Comparison of ENCODE assay signal across 20 cellular contexts in the genomic region with DNA sequence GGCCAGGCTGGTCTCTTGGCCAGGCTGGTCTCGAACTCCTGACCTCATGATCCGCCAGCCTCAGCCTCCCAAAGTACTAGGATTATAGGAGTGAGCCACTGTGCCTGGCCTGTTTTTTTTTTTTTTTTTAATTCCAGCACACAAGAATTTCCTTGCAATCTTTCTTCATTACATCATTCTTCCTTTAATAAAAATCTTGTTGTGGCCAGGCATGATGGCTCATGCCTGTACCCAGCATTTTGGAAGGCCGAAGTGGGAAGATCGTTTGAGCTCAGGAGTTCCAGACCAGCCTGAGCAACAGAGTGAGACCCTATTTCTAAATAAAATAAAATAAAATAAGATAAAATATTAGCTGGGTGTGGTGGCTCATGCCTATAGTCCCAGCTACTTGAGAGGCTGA. TPM values are rescaled to one million over a fixed set of nuclear protein-coding genes. Genes with fewer than 3 reads are reported as not detected.
DNase-seq lines count a peak whose midpoint lies in the region; ATAC-seq, FAIRE-seq and TF ChIP-seq lines count a peak whose summit lies in the region.
"Had no signal": no experiment of that assay in that cellular context is flagged by ENCODE, and none has a peak within 500 bp of the region (broad histone marks: within the 10 kb centered on the region; RNA-seq: fewer than 3 reads in every experiment).

No MANE protein-coding gene starts in this region.

- H3K4me3 ChIP-seq in epithelial cell of esophagus (ENCODE audit: low read length) = no peak overlapping the region
- H3K4me3 ChIP-seq in tibial artery = no peak overlapping the region
- H3K4me3 ChIP-seq: A549, GM12878, Peyer's patch had no signal

- FAIRE-seq in frontal cortex (lab: Jason Lieb, UNC) = no peak
- FAIRE-seq: A549, GM12878 had no signal

- intact Hi-C loops in tibial artery (cut with DNase I; ENCODE audit: low total_unique reads) = no loop called here

- no peak for TF ChIP-seq CTCF in epithelial cell of esophagus (IDR thresholded peaks at IDR 0.05; ENCODE audit: insufficient read depth, low read depth, low read length, missing control alignments)
- no peak for TF ChIP-seq CTCF in tibial artery (IDR thresholded peaks at IDR 0.05)

- no peaks in the 10 kb centered on the region for H3K4me1 ChIP-seq in tibial artery
- H3K4me1 ChIP-seq: A549, Peyer's patch had no signal

- no peak overlapping the region for H3K27ac ChIP-seq in tibial artery
- H3K27ac ChIP-seq: A549, Peyer's patch had no signal

- H3K9me3 ChIP-seq in tibial artery = no peaks in the 10 kb centered on the region
- H3K9me3 ChIP-seq: A549, Peyer's patch had no signal

- ATAC-seq in HG03196 (IDR thresholded peaks at IDR 0.05; ENCODE audit: unreplicated experiment) = no peak
- ATAC-seq: A549, GM12878 had no signal

- H3K36me3 ChIP-seq in tibial artery = no peaks in the 10 kb centered on the region
- H3K36me3 ChIP-seq: Peyer's patch had no signal

- H3K27me3 ChIP-seq in tibial artery = no peaks in the 10 kb centered on the region
- H3K27me3 ChIP-seq: Peyer's patch had no signal

- DNase-seq in ELR (ENCODE audit: low read depth) = peak; percentile 30
- peak; percentile 42 for DNase-seq in amniotic epithelial cell (ENCODE audit: low read depth)
- DNase-seq in epithelial cell of esophagus (ENCODE audit: low read depth) = peak; percentile 65
- DNase-seq in myocyte (ENCODE audit: low read depth) = peak; percentile 37
- DNase-seq in frontal cortex (ENCODE audit: low spot score in 2 of 2) = no peak
- DNase-seq in tibial artery = no peak
- no peak for DNase-seq in NCI-H2227 (lab: John Stamatoyannopoulos, UW; ENCODE audit: unreplicated experiment)
- DNase-seq: CD4-positive, CD25-positive, alpha-beta regulatory T cell; H9; Karpas-422; NCI-H1417; NCI-H1694 treated with DMSO at 0.1 percent for 48 hours; NCI-H2081 treated with DMSO at 0.1 percent for 48 hours; NCI-H2171 treated with DMSO at 0.1 percent for 48 hours; NCI-H446; NCI-H526; Peyer's patch had no signal

RNA-seq across cellular contexts. Expression of gene PLEKHM3, which starts 21.4 kb away (rescaled TPM):
- 6.7 and 8.5 TPM in 2 replicates for total RNA-seq in myocyte
- 4.7 TPM for polyA plus RNA-seq in myocyte (2012)
- total RNA-seq in frontal cortex = 34.6 TPM

Comparison
In these comparisons a context has a peak if more than half of its experiments do, and no peak if none do; other contexts are left out.
1. DNase-seq: peak in ELR (single experiment), amniotic epithelial cell (single experiment), epithelial cell of esophagus (single experiment) and myocyte (single experiment); none in frontal cortex (0 of 2), tibial artery (0 of 2) and NCI-H2227 (single experiment).